Comparison of ENCODE assay signal across 24 cellular contexts in genomic region chr9:12643686-12644085, GRCh38. TPM values are rescaled to one million over a fixed set of nuclear protein-coding genes. Genes with fewer than 3 reads are reported as not detected.
"Had no signal": no experiment of that assay in that cellular context is flagged by ENCODE, and none has a peak within 500 bp of the region (broad histone marks: within the 10 kb centered on the region; RNA-seq: fewer than 3 reads in every experiment).

No MANE protein-coding gene starts in this region.

- DNase-seq: activated CD4-positive, alpha-beta memory T cell treated with anti-CD3 and anti-CD28 coated beads for 36 hours; activated CD4-positive, alpha-beta T cell treated with anti-CD3 and anti-CD28 coated beads, Interleukin-2, amount 10 ng/mL, durations not matched to agents 7 days and 5 days; activated CD4-positive, CD25-positive, alpha-beta regulatory T cell; activated CD8-positive, alpha-beta memory T cell treated with anti-CD3 and anti-CD28 coated beads for 24 hours; activated gamma-delta T cell treated with Interleukin-2 at 50 U/mL for 16 hours; activated naive CD4-positive, alpha-beta T cell treated with anti-CD3 and anti-CD28 coated beads, Interleukin-2, amount 10 ng/mL, durations not matched to agents 7 days and 5 days; activated naive CD8-positive, alpha-beta T cell treated with anti-CD3 and anti-CD28 coated beads for 36 hours; activated T-cell treated with anti-CD3 and anti-CD28 coated beads, Interleukin-2, amount 50 U/mL, for 48 hours; aorta; IMR-90; Kasumi-1; KBM-7; NCI-H1048; NCI-H1930; NCI-H345; NCI-H510A treated with DMSO at 0.1 percent for 48 hours; NCI-H69; PC-9; SHP77 treated with DMSO at 0.1 percent for 48 hours; T-helper 17 cell; T-helper 9 cell had no signal

- H3K36me3 ChIP-seq: breast epithelium had no signal

- H3K9me3 ChIP-seq: breast epithelium had no signal

- H3K4me3 ChIP-seq: breast epithelium, PC-9 had no signal

- H3K4me1 ChIP-seq: breast epithelium had no signal

- H3K27me3 ChIP-seq: breast epithelium had no signal

- H2AFZ ChIP-seq: PC-9 had no signal

- ATAC-seq: activated T-helper 17 cell treated with anti-CD3 and anti-CD28 coated beads, Interleukin-2, amount 50 U/mL, for 72 hours; T-helper 17 cell had no signal

- H3K27ac ChIP-seq: breast epithelium, PC-9, VCaP had no signal

- H3K4me2 ChIP-seq: PC-9 had no signal

RNA-seq across cellular contexts. Expression of gene TYRP1, which starts 49.5 kb away (rescaled TPM):
- total RNA-seq: activated CD4-positive, alpha-beta memory T cell treated with anti-CD3 and anti-CD28 coated beads for 36 hours; activated CD4-positive, alpha-beta T cell treated with anti-CD3 and anti-CD28 coated beads, Interleukin-2, amount 10 ng/mL, durations not matched to agents 7 days and 5 days; activated naive CD8-positive, alpha-beta T cell treated with anti-CD3 and anti-CD28 coated beads for 36 hours; activated T-helper 17 cell treated with anti-CD3 and anti-CD28 coated beads, Interleukin-2, amount 50 U/mL, for 72 hours; breast epithelium; PC-9; T-helper 17 cell had no signal
